Comparison of ENCODE assay signal across 7 cellular contexts in the genomic region with DNA sequence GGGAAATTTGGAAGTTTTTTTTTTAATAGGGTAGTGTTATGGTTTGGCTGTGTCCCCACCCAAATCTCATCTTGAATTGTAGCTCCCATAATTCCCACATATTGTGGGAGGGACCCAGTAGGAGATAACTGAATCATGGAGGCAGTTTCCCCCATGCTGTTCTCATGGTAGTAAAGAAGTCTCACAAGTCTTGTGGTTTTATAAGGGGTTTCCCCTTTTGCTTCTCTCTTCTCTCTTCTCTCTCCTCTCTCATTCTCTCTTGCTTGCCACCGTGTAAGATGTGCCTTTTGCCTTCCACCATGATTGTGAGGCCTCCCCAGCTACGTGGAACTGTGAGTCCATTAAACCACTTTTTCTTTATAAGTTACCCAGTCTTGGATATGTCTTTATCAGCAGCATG. TPM values are rescaled to one million over a fixed set of nuclear protein-coding genes. Genes with fewer than 3 reads are reported as not detected.
"Had no signal": no experiment of that assay in that cellular context is flagged by ENCODE, and none has a peak within 500 bp of the region (broad histone marks: within the 10 kb centered on the region; RNA-seq: fewer than 3 reads in every experiment).

No MANE protein-coding gene starts in this region.

RNA-seq across cellular contexts. Expression of gene CACNG3, which starts 17.3 kb away (rescaled TPM):
- total RNA-seq: GM23248, GM23338, H1, H4, H7, H9, HFFc6 had no signal
